ENCODE assay signal across 24 cellular contexts in the genomic region with DNA sequence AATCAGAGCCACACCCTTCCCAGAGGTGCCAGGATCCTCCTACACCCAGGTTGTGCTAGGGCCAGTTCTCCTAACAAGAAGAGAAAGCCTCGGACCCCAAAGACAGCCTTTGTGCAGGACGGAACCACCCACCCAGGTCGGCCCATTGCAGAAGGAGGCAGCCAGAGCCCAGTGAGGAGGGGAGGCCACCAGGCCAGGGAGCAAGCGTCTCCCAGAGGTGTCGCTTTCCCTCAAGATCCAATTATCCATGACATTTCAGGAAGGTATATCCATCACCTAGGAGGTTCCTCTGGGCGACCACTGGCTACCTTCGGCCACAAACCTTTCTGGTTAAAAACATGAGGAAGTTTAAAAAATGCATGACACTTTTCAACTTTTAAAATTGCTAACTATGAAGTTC.
"Had no signal": no experiment of that assay in that cellular context is flagged by ENCODE, and none has a peak within 500 bp of the region (broad histone marks: within the 10 kb centered on the region; RNA-seq: fewer than 3 reads in every experiment).

No MANE protein-coding gene starts in this region.

- H3K4me3 Mint-ChIP-seq: memory B cell; naive thymus-derived CD4-positive, alpha-beta T cell had no signal

- H3K36me3 ChIP-seq: esophagus squamous epithelium, gastrocnemius medialis, heart right ventricle, left lung, lower lobe of right lung had no signal

- H3K4me1 ChIP-seq: gastrocnemius medialis, heart right ventricle, left lung, lower lobe of right lung had no signal

- H3K36me3 Mint-ChIP-seq: memory B cell; naive thymus-derived CD4-positive, alpha-beta T cell had no signal

- H3K4me3 ChIP-seq: coronary artery, dorsolateral prefrontal cortex, esophagus squamous epithelium, gastrocnemius medialis, heart right ventricle, left lung, lower lobe of right lung had no signal

- H3K27me3 ChIP-seq: esophagus squamous epithelium, gastrocnemius medialis, left lung had no signal

- H3K27ac Mint-ChIP-seq: memory B cell; naive thymus-derived CD4-positive, alpha-beta T cell had no signal

- ATAC-seq: gastrocnemius medialis; heart right ventricle; left cardiac atrium; left lung; left ventricle myocardium superior; naive thymus-derived CD4-positive, alpha-beta T cell had no signal

- FAIRE-seq: colon, endothelial cell of umbilical vein, islet of Langerhans had no signal

- H3K27ac ChIP-seq: coronary artery, dorsolateral prefrontal cortex, gastrocnemius medialis, heart right ventricle, left lung, lower lobe of right lung had no signal

- DNase-seq: dermis blood vessel endothelial cell; effector CD4-positive, alpha-beta T cell; effector memory CD4-positive, alpha-beta T cell; esophagus squamous epithelium; foreskin fibroblast; foreskin melanocyte; gastrocnemius medialis; glutamatergic neuron; head of caudate nucleus; heart right ventricle; hippocampal formation; left cardiac atrium; left lung; left ventricle myocardium superior; mesendoderm; midbrain; naive thymus-derived CD4-positive, alpha-beta T cell had no signal

- H3K4me1 Mint-ChIP-seq: memory B cell; naive thymus-derived CD4-positive, alpha-beta T cell had no signal

- H3K9me3 Mint-ChIP-seq: memory B cell had no signal

- H3K9me3 ChIP-seq: esophagus squamous epithelium, gastrocnemius medialis, left lung, lower lobe of right lung had no signal
